Comparison of ENCODE assay signal across 10 cellular contexts in the genomic region with DNA sequence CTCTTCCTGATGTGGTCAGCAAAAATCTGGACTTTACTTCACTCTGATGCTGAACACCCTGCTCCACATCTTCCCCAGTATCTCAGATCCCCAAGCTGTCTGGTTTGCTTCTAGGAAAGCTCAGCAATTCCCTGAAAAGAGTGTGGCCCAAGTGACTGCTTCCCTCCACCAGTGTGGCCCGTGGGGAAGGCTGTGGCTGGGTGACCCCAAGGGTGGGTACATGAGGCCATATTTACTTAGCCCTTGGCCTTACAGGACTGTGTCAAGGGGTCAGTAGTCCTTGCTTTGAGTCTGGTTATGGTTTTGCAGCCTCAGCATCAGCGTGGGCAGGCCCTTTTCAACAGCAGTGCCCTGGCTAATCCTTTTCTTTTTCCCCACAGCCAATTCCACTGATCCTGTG. TPM values are rescaled to one million over a fixed set of nuclear protein-coding genes. Genes with fewer than 3 reads are reported as not detected.
"Had no signal": no experiment of that assay in that cellular context is flagged by ENCODE, and none has a peak within 500 bp of the region (broad histone marks: within the 10 kb centered on the region; RNA-seq: fewer than 3 reads in every experiment).

No MANE protein-coding gene starts in this region.

RNA-seq across cellular contexts. Expression of a gene that starts 35.8 kb away (rescaled TPM):
- total RNA-seq: activated CD4-positive, alpha-beta memory T cell treated with anti-CD3 and anti-CD28 coated beads, Interleukin-2, amount 10 ng/mL, durations not matched to agents 7 days and 5 days; activated CD4-positive, alpha-beta T cell treated with anti-CD3 and anti-CD28 coated beads, Interleukin-2, amount 10 ng/mL, durations not matched to agents 7 days and 5 days; activated naive CD8-positive, alpha-beta T cell treated with anti-CD3 and anti-CD28 coated beads, Interleukin-2, amount 10 ng/mL, durations not matched to agents 7 days and 5 days; astrocyte; dermis microvascular lymphatic vessel endothelial cell; endothelial cell of umbilical vein; kidney epithelial cell; SJSA1; T-helper 2 cell treated with Interferon-gamma antibody and Interleukin-4, amounts not matched to agents 100 ng/mL and 5 ng/mL, for 36 hours; WTC11 had no signal
- polyA plus RNA-seq: endothelial cell of umbilical vein had no signal

RNA-seq across cellular contexts. Expression of a gene that starts 45.6 kb away (rescaled TPM):
- total RNA-seq: activated CD4-positive, alpha-beta T cell treated with anti-CD3 and anti-CD28 coated beads, Interleukin-2, amount 10 ng/mL, durations not matched to agents 7 days and 5 days; astrocyte; dermis microvascular lymphatic vessel endothelial cell; endothelial cell of umbilical vein; SJSA1; T-helper 2 cell treated with Interferon-gamma antibody and Interleukin-4, amounts not matched to agents 100 ng/mL and 5 ng/mL, for 36 hours had no signal
- polyA plus RNA-seq: endothelial cell of umbilical vein had no signal
